8 cellular contexts compared by ENCODE assay signal in genomic region chr11:289706-290620, GRCh38. TPM values are rescaled to one million over a fixed set of nuclear protein-coding genes. Genes with fewer than 3 reads are reported as not detected.
DNase-seq lines count a peak whose midpoint lies in the region; ATAC-seq and TF ChIP-seq lines count a peak whose summit lies in the region.

No MANE protein-coding gene starts in this region.

- H3K4me1 ChIP-seq in cardiac muscle cell (ENCODE audit: low read depth) (no peaks in the 10 kb centered on the region), gastrocnemius medialis (no peaks in the 10 kb centered on the region)

- no peak for TF ChIP-seq POLR2A in gastrocnemius medialis (IDR thresholded peaks at IDR 0.05)

- H3K4me3 ChIP-seq in cardiac muscle cell, result peak overlapping the region; percentile 72
- peak overlapping the region; percentile 41 to 59 (median 56) for H3K4me3 ChIP-seq in gastrocnemius medialis

- TF ChIP-seq CTCF in GM13977 (IDR thresholded peaks at IDR 0.05; ENCODE audit: extremely low read depth, insufficient read depth, missing control alignments) (no peak), VCaP (conservative IDR thresholded peaks at IDR 0.05) (no peak), cardiac muscle cell (IDR thresholded peaks at IDR 0.05; ENCODE audit: low read depth, low read length) (no peak), gastrocnemius medialis (IDR thresholded peaks at IDR 0.05 in 4 of 5, conservative IDR thresholded peaks at IDR 0.05 in 1 of 5) (no peak)

- DNase-seq in GM13977 (ENCODE audit: low spot score) (peak; percentile 59), cardiac muscle cell (ENCODE audit: low read depth in 1 of 2, low spot score in 1 of 2) (no peak), gastrocnemius medialis (no peak), cerebellar nuclear complex (lab: John Stamatoyannopoulos, UW) (no peak), NCI-H2227 (lab: John Stamatoyannopoulos, UW; ENCODE audit: unreplicated experiment) (no peak), cerebellum (ENCODE audit: low spot score) (no peak)
- DNase-seq in activated CD4-positive, alpha-beta T cell treated with anti-CD3 and anti-CD28 coated beads, Interleukin-2, amount 50 U/mL, for 48 hours, result no peak

- H3K9me3 ChIP-seq in cardiac muscle cell (ENCODE audit: low read depth) (no peaks in the 10 kb centered on the region), gastrocnemius medialis (no peaks in the 10 kb centered on the region)

- H3K36me3 ChIP-seq in cardiac muscle cell (no peaks in the 10 kb centered on the region), gastrocnemius medialis (no peaks in the 10 kb centered on the region)

- H3K27me3 ChIP-seq in cardiac muscle cell (peaks cover 16% of the 10 kb centered on the region), gastrocnemius medialis (peaks cover 14 to 21% (median 19%) of the 10 kb centered on the region in 3 donors)

- intact Hi-C loops in gastrocnemius medialis (cut with DNase I; ENCODE audit: low total_unique reads), result loop anchor here (5.0 kb wide), 1 partner anchor 53 kb away; the partner anchor contains the start of genes PSMD13 and SIRT3

- no peak for ATAC-seq in gastrocnemius medialis

- H3K27ac ChIP-seq in VCaP, result peak overlapping the region; percentile 55; the same call in 1 of the 2 replicates
- H3K27ac ChIP-seq in cardiac muscle cell, result no peak overlapping the region
- H3K27ac ChIP-seq in gastrocnemius medialis, result peak overlapping the region in 3 of 4 donors; percentile 47 to 58 (median 55)

- in situ Hi-C loops in GM13977 (cut with MboI; ENCODE audit: low pct_unique_long_range_greater_than_20kb, low sequenced_read_pairs, unreplicated experiment), result no loop called here
- in situ Hi-C loops in gastrocnemius medialis (cut with MboI; ENCODE audit: low sequenced_read_pairs in 4 of 4), result no loop called here

RNA-seq across cellular contexts. Expression of gene PGGHG, which starts 1.0 kb away (rescaled TPM):
- total RNA-seq in cardiac muscle cell (29.9 and 88.7 TPM in 2 replicates), gastrocnemius medialis (1 to 10 TPM in 3 of 4 donors, under 1 TPM in 1; 0.98 to 3.4 (median 2.7) TPM), cerebellum (1.6 TPM)
- 33.1 and 42.4 TPM in 2 replicates for polyA plus RNA-seq in cardiac muscle cell

RNA-seq across cellular contexts. Expression of gene IFITM5, which starts 9.4 kb away (rescaled TPM):
- not detected in 2 replicates for total RNA-seq in cardiac muscle cell
- polyA plus RNA-seq in cardiac muscle cell, result 0.41 TPM in 1 of 2 replicates, not detected in the other
- total RNA-seq in gastrocnemius medialis, result not detected
- total RNA-seq in cerebellum, result not detected

RNA-seq across cellular contexts. Expression of gene NLRP6, which starts 11.8 kb away (rescaled TPM):
- total RNA-seq in cardiac muscle cell (not detected in 2 replicates), gastrocnemius medialis (under 1 TPM in 1 of 4 donors, not detected in 3; 0.09 TPM), cerebellum (not detected)
- not detected in 2 replicates for polyA plus RNA-seq in cardiac muscle cell

RNA-seq across cellular contexts. Expression of gene IFITM2, which starts 17.7 kb away (rescaled TPM):
- total RNA-seq in cardiac muscle cell (71.6 and 84.8 TPM in 2 replicates), gastrocnemius medialis (10 to 100 TPM; 37.8 to 80.9 (median 44.9) TPM), cerebellum (4.5 TPM)
- polyA plus RNA-seq in cardiac muscle cell, result 267 and 368 TPM in 2 replicates

RNA-seq across cellular contexts. Expression of gene IFITM1, which starts 23.9 kb away (rescaled TPM):
- total RNA-seq in cardiac muscle cell, result 47.2 and 68.9 TPM in 2 replicates
- 74.3 and 154 TPM in 2 replicates for polyA plus RNA-seq in cardiac muscle cell
- total RNA-seq in gastrocnemius medialis, result 100 to 1,000 TPM in 1 of 4 donors, 10 to 100 TPM in 3; 47.8 to 103 (median 80.5) TPM
- total RNA-seq in cerebellum, result 33.8 TPM
